In the genomic region with DNA sequence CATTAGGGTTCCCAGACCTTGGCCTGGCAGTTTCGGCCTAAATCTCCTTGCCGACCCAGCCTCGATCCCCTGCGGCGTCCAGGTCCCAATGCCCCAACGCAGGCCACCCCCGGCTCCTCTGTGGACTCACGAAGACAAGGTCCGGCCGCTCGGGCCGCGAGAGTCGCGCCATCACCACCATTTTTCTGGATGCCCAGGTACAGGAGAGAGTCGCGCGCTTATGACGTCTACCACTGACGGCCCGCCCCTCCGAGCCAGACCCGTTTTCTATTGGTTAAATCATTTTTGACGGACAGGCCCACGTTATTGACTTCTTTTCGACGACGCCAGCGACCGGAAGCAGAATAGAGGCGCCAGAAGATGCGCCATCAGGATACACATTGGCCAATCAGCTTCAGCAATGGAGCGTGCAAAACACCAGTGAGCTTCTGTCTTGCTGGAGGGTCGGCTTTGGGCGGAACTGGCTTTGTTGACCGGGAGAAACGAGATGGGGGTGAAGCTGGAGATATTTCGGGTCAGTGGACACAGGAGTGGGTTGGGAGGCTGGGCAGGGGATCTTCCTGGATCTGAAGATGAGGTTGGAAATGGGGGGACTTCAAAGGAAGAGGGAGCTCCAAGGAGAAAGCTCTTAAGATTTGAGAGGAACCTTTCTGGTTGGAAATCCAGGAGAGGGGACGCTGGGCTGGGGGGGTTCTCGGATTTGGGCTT, we compare ENCODE assay signal across 1 cellular context.
TF ChIP-seq lines count a peak whose summit lies in the region.

A gene with protein sequence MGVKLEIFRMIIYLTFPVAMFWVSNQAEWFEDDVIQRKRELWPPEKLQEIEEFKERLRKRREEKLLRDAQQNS (plus strand): TSS at position 447 of the 708 bp plus-strand sequence. CDS start 41 bp downstream, at position 488.
A gene (minus strand): TSS at position 199 of the 708 bp plus-strand sequence. CDS start 18 bp downstream, at position 181.

TF ChIP-seq in H1, 55 proteins besides CTCF, POLR2A, EP300 and RAD21:
- TF ChIP-seq KDM5A (IDR thresholded peaks at IDR 0.05; ENCODE audit: low read length) (peak; percentile 99), KDM1A (IDR thresholded peaks at IDR 0.05; ENCODE audit: borderline replicate concordance, low read length) (no peak), TBP (IDR thresholded peaks at IDR 0.05; ENCODE audit: low read depth, low read length) (peak; percentile 85), RBBP5 (IDR thresholded peaks at IDR 0.05; ENCODE audit: borderline replicate concordance, low read depth, low read length) (no peak), TEAD4 (IDR thresholded peaks at IDR 0.05; ENCODE audit: low read depth, low read length) (no peak), CREB1 (IDR thresholded peaks at IDR 0.05) (peak; percentile 98), CHD2 (IDR thresholded peaks at IDR 0.05; ENCODE audit: low read length) (peak; percentile 89), NRF1 (IDR thresholded peaks at IDR 0.05; ENCODE audit: low read depth, low read length) (no peak), PHF8 (conservative IDR thresholded peaks at IDR 0.05; ENCODE audit: low read depth, low read length) (peak; percentile 85), GTF2F1 (IDR thresholded peaks at IDR 0.05; ENCODE audit: borderline replicate concordance, low read depth, low read length) (0 out of 2 replicates have a peak, but pooled peaks have one; percentile 9), BCL11A (IDR thresholded peaks at IDR 0.05; ENCODE audit: low read depth in 2 of 2, low read length in 2 of 2) (no peak), SIN3A (conservative IDR thresholded peaks at IDR 0.05 in 1 of 2, IDR thresholded peaks at IDR 0.05 in 1 of 2; ENCODE audit: low read depth in 1 of 2, low read length in 2 of 2) (peak in 1 of 2 experiments; percentile 79; a peak in 3 of 4 replicates), SP4 (IDR thresholded peaks at IDR 0.05; ENCODE audit: low read length) (peak; percentile 92), EZH2 (IDR thresholded peaks at IDR 0.05; ENCODE audit: low read depth, low read length, severe bottlenecking) (no peak), SAP30 (IDR thresholded peaks at IDR 0.05; ENCODE audit: insufficient read depth, insufficient replicate concordance, low read length) (peak; percentile 90), NANOG (IDR thresholded peaks at IDR 0.05; ENCODE audit: insufficient read depth, low read depth, low read length, poor library complexity, severe bottlenecking) (no peak), RNF2 (IDR thresholded peaks at IDR 0.05; ENCODE audit: borderline replicate concordance, low read depth, low read length, missing control alignments, poor library complexity, severe bottlenecking) (no peak), FOSL1 (IDR thresholded peaks at IDR 0.05; ENCODE audit: insufficient read depth, low read depth, low read length) (no peak), SIRT6 (IDR thresholded peaks at IDR 0.05; ENCODE audit: low read length) (no peak), YY1 (IDR thresholded peaks at IDR 0.05; ENCODE audit: low read depth, low read length) (peak; percentile 95), JUND (IDR thresholded peaks at IDR 0.05; ENCODE audit: low read length) (no peak), SUZ12 (IDR thresholded peaks at IDR 0.05; ENCODE audit: low read length) (no peak), ASH2L (IDR thresholded peaks at IDR 0.05; ENCODE audit: low read length) (no peak), TCF12 (IDR thresholded peaks at IDR 0.05; ENCODE audit: low read depth, low read length) (no peak), JUN (IDR thresholded peaks at IDR 0.05; ENCODE audit: low read depth, low read length) (no peak), HDAC2 (IDR thresholded peaks at IDR 0.05; ENCODE audit: borderline replicate concordance in 1 of 2, low read depth in 2 of 2, low read length in 2 of 2) (peak in 1 of 2 experiments; percentile 97; a peak in 2 of 4 replicates), POLR2AphosphoS5 (IDR thresholded peaks at IDR 0.05; ENCODE audit: low read depth, low read length) (peak; percentile 85), SP2 (IDR thresholded peaks at IDR 0.05; ENCODE audit: low read length) (peak; percentile 60; the same call in 1 of the 2 replicates), SIX5 (IDR thresholded peaks at IDR 0.05; ENCODE audit: low read depth, low read length) (no peak), EGR1 (IDR thresholded peaks at IDR 0.05; ENCODE audit: borderline replicate concordance, low read depth, low read length) (no peak), CHD1 (IDR thresholded peaks at IDR 0.05; ENCODE audit: low read depth, low read length) (no peak), GABPA (IDR thresholded peaks at IDR 0.05; ENCODE audit: borderline replicate concordance, insufficient read depth, low read length) (no peak; the same call in 1 of the 2 replicates), CBX8 (IDR thresholded peaks at IDR 0.05; ENCODE audit: borderline replicate concordance, low read depth, low read length) (no peak), RXRA (IDR thresholded peaks at IDR 0.05; ENCODE audit: insufficient read depth, low read depth, low read length) (no peak), CTBP2 (IDR thresholded peaks at IDR 0.05; ENCODE audit: borderline replicate concordance, insufficient read depth, insufficient read length, low read length) (no peak), SP1 (IDR thresholded peaks at IDR 0.05; ENCODE audit: low read depth, low read length) (peak; percentile 99), CEBPB (IDR thresholded peaks at IDR 0.05; ENCODE audit: low read depth, low read length) (no peak), POU5F1 (IDR thresholded peaks at IDR 0.05; ENCODE audit: low read depth, low read length) (no peak), TAF1 (IDR thresholded peaks at IDR 0.05; ENCODE audit: low read depth, low read length) (peak; percentile 95), RFX5 (IDR thresholded peaks at IDR 0.05; ENCODE audit: borderline replicate concordance, low read depth, low read length) (no peak), TAF7 (optimal IDR thresholded peaks at IDR 0.05; ENCODE audit: borderline replicate concordance, low read depth, low read length) (peak; percentile 43), KDM4A (IDR thresholded peaks at IDR 0.05; ENCODE audit: low read depth, low read length, severe bottlenecking) (peak; percentile 84), CBX5 (IDR thresholded peaks at IDR 0.05; ENCODE audit: low read depth, low read length) (no peak), SRF (IDR thresholded peaks at IDR 0.05; ENCODE audit: low read depth, low read length) (peak; percentile 61), ZNF274 (IDR thresholded peaks at IDR 0.05; ENCODE audit: borderline replicate concordance, extremely low read depth, low read length) (no peak), HDAC6 (IDR thresholded peaks at IDR 0.05; ENCODE audit: low read depth, low read length) (no peak), BRCA1 (IDR thresholded peaks at IDR 0.05; ENCODE audit: low read depth, low read length) (no peak), BACH1 (IDR thresholded peaks at IDR 0.05; ENCODE audit: low read length) (no peak), MAFK (IDR thresholded peaks at IDR 0.05; ENCODE audit: low read depth, low read length) (no peak)
- TF ChIP-seq, protein P1, sequence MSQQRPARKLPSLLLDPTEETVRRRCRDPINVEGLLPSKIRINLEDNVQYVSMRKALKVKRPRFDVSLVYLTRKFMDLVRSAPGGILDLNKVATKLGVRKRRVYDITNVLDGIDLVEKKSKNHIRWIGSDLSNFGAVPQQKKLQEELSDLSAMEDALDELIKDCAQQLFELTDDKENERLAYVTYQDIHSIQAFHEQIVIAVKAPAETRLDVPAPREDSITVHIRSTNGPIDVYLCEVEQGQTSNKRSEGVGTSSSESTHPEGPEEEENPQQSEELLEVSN (IDR thresholded peaks at IDR 0.05), result no peak
- TF ChIP-seq, protein P2, sequence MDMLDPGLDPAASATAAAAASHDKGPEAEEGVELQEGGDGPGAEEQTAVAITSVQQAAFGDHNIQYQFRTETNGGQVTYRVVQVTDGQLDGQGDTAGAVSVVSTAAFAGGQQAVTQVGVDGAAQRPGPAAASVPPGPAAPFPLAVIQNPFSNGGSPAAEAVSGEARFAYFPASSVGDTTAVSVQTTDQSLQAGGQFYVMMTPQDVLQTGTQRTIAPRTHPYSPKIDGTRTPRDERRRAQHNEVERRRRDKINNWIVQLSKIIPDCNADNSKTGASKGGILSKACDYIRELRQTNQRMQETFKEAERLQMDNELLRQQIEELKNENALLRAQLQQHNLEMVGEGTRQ (IDR thresholded peaks at IDR 0.05; ENCODE audit: low read length), result no peak
- TF ChIP-seq, protein P3, sequence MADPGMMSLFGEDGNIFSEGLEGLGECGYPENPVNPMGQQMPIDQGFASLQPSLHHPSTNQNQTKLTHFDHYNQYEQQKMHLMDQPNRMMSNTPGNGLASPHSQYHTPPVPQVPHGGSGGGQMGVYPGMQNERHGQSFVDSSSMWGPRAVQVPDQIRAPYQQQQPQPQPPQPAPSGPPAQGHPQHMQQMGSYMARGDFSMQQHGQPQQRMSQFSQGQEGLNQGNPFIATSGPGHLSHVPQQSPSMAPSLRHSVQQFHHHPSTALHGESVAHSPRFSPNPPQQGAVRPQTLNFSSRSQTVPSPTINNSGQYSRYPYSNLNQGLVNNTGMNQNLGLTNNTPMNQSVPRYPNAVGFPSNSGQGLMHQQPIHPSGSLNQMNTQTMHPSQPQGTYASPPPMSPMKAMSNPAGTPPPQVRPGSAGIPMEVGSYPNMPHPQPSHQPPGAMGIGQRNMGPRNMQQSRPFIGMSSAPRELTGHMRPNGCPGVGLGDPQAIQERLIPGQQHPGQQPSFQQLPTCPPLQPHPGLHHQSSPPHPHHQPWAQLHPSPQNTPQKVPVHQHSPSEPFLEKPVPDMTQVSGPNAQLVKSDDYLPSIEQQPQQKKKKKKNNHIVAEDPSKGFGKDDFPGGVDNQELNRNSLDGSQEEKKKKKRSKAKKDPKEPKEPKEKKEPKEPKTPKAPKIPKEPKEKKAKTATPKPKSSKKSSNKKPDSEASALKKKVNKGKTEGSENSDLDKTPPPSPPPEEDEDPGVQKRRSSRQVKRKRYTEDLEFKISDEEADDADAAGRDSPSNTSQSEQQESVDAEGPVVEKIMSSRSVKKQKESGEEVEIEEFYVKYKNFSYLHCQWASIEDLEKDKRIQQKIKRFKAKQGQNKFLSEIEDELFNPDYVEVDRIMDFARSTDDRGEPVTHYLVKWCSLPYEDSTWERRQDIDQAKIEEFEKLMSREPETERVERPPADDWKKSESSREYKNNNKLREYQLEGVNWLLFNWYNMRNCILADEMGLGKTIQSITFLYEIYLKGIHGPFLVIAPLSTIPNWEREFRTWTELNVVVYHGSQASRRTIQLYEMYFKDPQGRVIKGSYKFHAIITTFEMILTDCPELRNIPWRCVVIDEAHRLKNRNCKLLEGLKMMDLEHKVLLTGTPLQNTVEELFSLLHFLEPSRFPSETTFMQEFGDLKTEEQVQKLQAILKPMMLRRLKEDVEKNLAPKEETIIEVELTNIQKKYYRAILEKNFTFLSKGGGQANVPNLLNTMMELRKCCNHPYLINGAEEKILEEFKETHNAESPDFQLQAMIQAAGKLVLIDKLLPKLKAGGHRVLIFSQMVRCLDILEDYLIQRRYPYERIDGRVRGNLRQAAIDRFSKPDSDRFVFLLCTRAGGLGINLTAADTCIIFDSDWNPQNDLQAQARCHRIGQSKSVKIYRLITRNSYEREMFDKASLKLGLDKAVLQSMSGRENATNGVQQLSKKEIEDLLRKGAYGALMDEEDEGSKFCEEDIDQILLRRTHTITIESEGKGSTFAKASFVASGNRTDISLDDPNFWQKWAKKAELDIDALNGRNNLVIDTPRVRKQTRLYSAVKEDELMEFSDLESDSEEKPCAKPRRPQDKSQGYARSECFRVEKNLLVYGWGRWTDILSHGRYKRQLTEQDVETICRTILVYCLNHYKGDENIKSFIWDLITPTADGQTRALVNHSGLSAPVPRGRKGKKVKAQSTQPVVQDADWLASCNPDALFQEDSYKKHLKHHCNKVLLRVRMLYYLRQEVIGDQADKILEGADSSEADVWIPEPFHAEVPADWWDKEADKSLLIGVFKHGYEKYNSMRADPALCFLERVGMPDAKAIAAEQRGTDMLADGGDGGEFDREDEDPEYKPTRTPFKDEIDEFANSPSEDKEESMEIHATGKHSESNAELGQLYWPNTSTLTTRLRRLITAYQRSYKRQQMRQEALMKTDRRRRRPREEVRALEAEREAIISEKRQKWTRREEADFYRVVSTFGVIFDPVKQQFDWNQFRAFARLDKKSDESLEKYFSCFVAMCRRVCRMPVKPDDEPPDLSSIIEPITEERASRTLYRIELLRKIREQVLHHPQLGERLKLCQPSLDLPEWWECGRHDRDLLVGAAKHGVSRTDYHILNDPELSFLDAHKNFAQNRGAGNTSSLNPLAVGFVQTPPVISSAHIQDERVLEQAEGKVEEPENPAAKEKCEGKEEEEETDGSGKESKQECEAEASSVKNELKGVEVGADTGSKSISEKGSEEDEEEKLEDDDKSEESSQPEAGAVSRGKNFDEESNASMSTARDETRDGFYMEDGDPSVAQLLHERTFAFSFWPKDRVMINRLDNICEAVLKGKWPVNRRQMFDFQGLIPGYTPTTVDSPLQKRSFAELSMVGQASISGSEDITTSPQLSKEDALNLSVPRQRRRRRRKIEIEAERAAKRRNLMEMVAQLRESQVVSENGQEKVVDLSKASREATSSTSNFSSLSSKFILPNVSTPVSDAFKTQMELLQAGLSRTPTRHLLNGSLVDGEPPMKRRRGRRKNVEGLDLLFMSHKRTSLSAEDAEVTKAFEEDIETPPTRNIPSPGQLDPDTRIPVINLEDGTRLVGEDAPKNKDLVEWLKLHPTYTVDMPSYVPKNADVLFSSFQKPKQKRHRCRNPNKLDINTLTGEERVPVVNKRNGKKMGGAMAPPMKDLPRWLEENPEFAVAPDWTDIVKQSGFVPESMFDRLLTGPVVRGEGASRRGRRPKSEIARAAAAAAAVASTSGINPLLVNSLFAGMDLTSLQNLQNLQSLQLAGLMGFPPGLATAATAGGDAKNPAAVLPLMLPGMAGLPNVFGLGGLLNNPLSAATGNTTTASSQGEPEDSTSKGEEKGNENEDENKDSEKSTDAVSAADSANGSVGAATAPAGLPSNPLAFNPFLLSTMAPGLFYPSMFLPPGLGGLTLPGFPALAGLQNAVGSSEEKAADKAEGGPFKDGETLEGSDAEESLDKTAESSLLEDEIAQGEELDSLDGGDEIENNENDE (IDR thresholded peaks at IDR 0.05; ENCODE audit: insufficient replicate concordance, low read length), result no peak
- TF ChIP-seq, protein P4, sequence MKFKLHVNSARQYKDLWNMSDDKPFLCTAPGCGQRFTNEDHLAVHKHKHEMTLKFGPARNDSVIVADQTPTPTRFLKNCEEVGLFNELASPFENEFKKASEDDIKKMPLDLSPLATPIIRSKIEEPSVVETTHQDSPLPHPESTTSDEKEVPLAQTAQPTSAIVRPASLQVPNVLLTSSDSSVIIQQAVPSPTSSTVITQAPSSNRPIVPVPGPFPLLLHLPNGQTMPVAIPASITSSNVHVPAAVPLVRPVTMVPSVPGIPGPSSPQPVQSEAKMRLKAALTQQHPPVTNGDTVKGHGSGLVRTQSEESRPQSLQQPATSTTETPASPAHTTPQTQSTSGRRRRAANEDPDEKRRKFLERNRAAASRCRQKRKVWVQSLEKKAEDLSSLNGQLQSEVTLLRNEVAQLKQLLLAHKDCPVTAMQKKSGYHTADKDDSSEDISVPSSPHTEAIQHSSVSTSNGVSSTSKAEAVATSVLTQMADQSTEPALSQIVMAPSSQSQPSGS (IDR thresholded peaks at IDR 0.05; ENCODE audit: low read length), result peak; percentile 20; the same call in 1 of the 2 replicates
- TF ChIP-seq, protein P5, sequence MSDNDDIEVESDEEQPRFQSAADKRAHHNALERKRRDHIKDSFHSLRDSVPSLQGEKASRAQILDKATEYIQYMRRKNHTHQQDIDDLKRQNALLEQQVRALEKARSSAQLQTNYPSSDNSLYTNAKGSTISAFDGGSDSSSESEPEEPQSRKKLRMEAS (IDR thresholded peaks at IDR 0.05), result no peak
- TF ChIP-seq, protein P6, sequence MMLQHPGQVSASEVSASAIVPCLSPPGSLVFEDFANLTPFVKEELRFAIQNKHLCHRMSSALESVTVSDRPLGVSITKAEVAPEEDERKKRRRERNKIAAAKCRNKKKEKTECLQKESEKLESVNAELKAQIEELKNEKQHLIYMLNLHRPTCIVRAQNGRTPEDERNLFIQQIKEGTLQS (IDR thresholded peaks at IDR 0.05; ENCODE audit: insufficient read depth, low read depth, low read length), result peak; percentile 78
